In genomic region chr1:22261580-22261979, GRCh38 we compare ENCODE assay signal across 18 cellular contexts.
A peak's percentile ranks its signal among the peaks of the same experiment; 100 is the strongest.
DNase-seq lines count a peak whose midpoint lies in the region; ATAC-seq, FAIRE-seq and TF ChIP-seq lines count a peak whose summit lies in the region.
"Had no signal": no experiment of that assay in that cellular context is flagged by ENCODE, and none has a peak within 500 bp of the region (broad histone marks: within the 10 kb centered on the region; RNA-seq: fewer than 3 reads in every experiment).

No MANE protein-coding gene starts in this region.

- H3K36me3 ChIP-seq in GM23338 (ENCODE audit: insufficient read depth): no peaks in the 10 kb centered on the region
- H3K36me3 ChIP-seq in K562 (ENCODE audit: control insufficient read depth, insufficient read depth, low read length): no peaks in the 10 kb centered on the region
- no peaks in the 10 kb centered on the region for H3K36me3 ChIP-seq in gastrocnemius medialis
- H3K36me3 ChIP-seq: BLaER1, HAP-1 had no signal

- H3K79me2 ChIP-seq in GM23338 (replicated peaks; ENCODE audit: insufficient read depth) (no peaks in the 10 kb centered on the region), K562 (ENCODE audit: control insufficient read depth, insufficient read depth, low read length) (no peaks in the 10 kb centered on the region)

- intact Hi-C loops in K562 (cut with micrococcal nuclease) (no loop called here), MCF 10A (cut with micrococcal nuclease) (no loop called here), gastrocnemius medialis (cut with DNase I; ENCODE audit: low total_unique reads) (no loop called here)

- CTCF ChIA-PET in K562 (lab: Yijun Ruan, JAX; ENCODE audit: low intra/inter-chr PET ratio): no interaction called here
- CTCF ChIA-PET in MCF 10A (lab: Yijun Ruan, JAX): no interaction called here

- H4K20me1 ChIP-seq in GM23338 (replicated peaks; ENCODE audit: insufficient read depth): no peaks in the 10 kb centered on the region
- H4K20me1 ChIP-seq in K562 (replicated peaks; ENCODE audit: control insufficient read depth, insufficient read depth, low read length): peaks cover 10% of the 10 kb centered on the region; the same call in 1 of the 2 replicates
- H4K20me1 ChIP-seq: BLaER1 had no signal

- no peak for TF ChIP-seq EP300 in K562 (IDR thresholded peaks at IDR 0.05; ENCODE audit: low read length)

- H3K36me3 Mint-ChIP-seq in GM23338 (ENCODE audit: low read depth) (no peaks in the 10 kb centered on the region), neural crest cell (ENCODE audit: low read depth) (no peaks in the 10 kb centered on the region), MCF 10A (ENCODE audit: insufficient read depth, unreplicated experiment) (no peaks in the 10 kb centered on the region)
- H3K36me3 Mint-ChIP-seq: CD14-positive monocyte; CD4-positive, alpha-beta memory T cell had no signal

- no peak for ATAC-seq in GM23338
- no peak for ATAC-seq in K562
- ATAC-seq in gastrocnemius medialis: no peak
- ATAC-seq: A549 had no signal

- peaks cover 66% of the 10 kb centered on the region for H3K4me1 Mint-ChIP-seq in GM23338
- H3K4me1 Mint-ChIP-seq in neural crest cell: peaks cover 23% of the 10 kb centered on the region
- no peaks in the 10 kb centered on the region for H3K4me1 Mint-ChIP-seq in MCF 10A (ENCODE audit: insufficient read depth, unreplicated experiment)
- H3K4me1 Mint-ChIP-seq: CD14-positive monocyte had no signal

- H3K27ac ChIP-seq in GM23338 (ENCODE audit: low read depth) (no peak overlapping the region), K562 (ENCODE audit: extremely low read depth, low read depth, low read length) (no peak overlapping the region), gastrocnemius medialis (no peak overlapping the region)
- H3K27ac ChIP-seq: 22Rv1, HL-60 had no signal

- H3K4me2 ChIP-seq in GM23338 (no peak overlapping the region), K562 (ENCODE audit: insufficient read depth, low read length) (no peak overlapping the region)

- H3K9me1 ChIP-seq in K562 (ENCODE audit: control insufficient read depth, insufficient read depth, low read length): no peaks in the 10 kb centered on the region

- FAIRE-seq in K562 (lab: Jason Lieb, UNC): no peak
- FAIRE-seq: A549 had no signal

- H2AFZ ChIP-seq in GM23338 (no peak overlapping the region), K562 (ENCODE audit: low read depth, low read length) (no peak overlapping the region)

- POLR2A ChIA-PET in K562 (lab: Yijun Ruan, JAX): no interaction called here
- POLR2A ChIA-PET in MCF 10A (lab: Yijun Ruan, JAX): no interaction called here

- DNase-seq in NCI-H1436 (lab: John Stamatoyannopoulos, UW) (peak; percentile 67), NCI-H1436 treated with DMSO at 0.1 percent for 48 hours (lab: John Stamatoyannopoulos, UW) (no peak), GM23338 (ENCODE audit: low spot score) (no peak), K562 (ENCODE audit: extremely low read depth in 1 of 4, low spot score in 3 of 4) (no peak), neural crest cell (ENCODE audit: low read depth, low spot score) (no peak), MCF 10A (ENCODE audit: unreplicated experiment) (no peak), gastrocnemius medialis (no peak)
- no peak for DNase-seq in stimulated activated CD4-positive, alpha-beta T cell treated with anti-CD3 and anti-CD28 coated beads, Interleukin-2, amount 100 ng/mL, for 48 hours
- DNase-seq: CD4-positive, alpha-beta memory T cell; DMS79 treated with DMSO at 0.1 percent for 48 hours; GF-D8; IMR-90 had no signal

- H3K4me3 Mint-ChIP-seq in GM23338 (no peak overlapping the region), neural crest cell (no peak overlapping the region), MCF 10A (ENCODE audit: unreplicated experiment) (no peak overlapping the region)
- H3K4me3 Mint-ChIP-seq: CD14-positive monocyte had no signal

- H3F3A ChIP-seq in GM23338 (replicated peaks; ENCODE audit: low read depth): no peaks in the 10 kb centered on the region

- in situ Hi-C loops in K562 (cut with MboI) (no loop called here), gastrocnemius medialis (cut with MboI; ENCODE audit: low sequenced_read_pairs in 4 of 4) (no loop called here)

- H3K9me3 Mint-ChIP-seq in GM23338 (no peaks in the 10 kb centered on the region; the same call in 2 of the 3 replicates), neural crest cell (no peaks in the 10 kb centered on the region), MCF 10A (ENCODE audit: unreplicated experiment) (no peaks in the 10 kb centered on the region)
- H3K9me3 Mint-ChIP-seq: CD14-positive monocyte; CD4-positive, alpha-beta memory T cell had no signal

- H3K27ac Mint-ChIP-seq in GM23338: peak overlapping the region; percentile 42; the same call in 1 of the 2 replicates
- H3K27ac Mint-ChIP-seq in neural crest cell (ENCODE audit: unreplicated experiment): peak overlapping the region; percentile 81
- no peak overlapping the region for H3K27ac Mint-ChIP-seq in MCF 10A (ENCODE audit: low read depth, unreplicated experiment)
- H3K27ac Mint-ChIP-seq: CD4-positive, alpha-beta memory T cell had no signal

- H3K27me3 Mint-ChIP-seq in GM23338 (ENCODE audit: insufficient read depth, low read depth, poor library complexity) (peaks cover 22% of the 10 kb centered on the region), neural crest cell (ENCODE audit: low read depth) (peaks cover 13% of the 10 kb centered on the region), MCF 10A (ENCODE audit: insufficient read depth, unreplicated experiment) (peaks cover 50% of the 10 kb centered on the region)

- H3K9me2 ChIP-seq in GM23338 (ENCODE audit: insufficient read depth): no peaks in the 10 kb centered on the region

- peaks cover 41% of the 10 kb centered on the region for H3K4me1 ChIP-seq in GM23338 (ENCODE audit: insufficient read depth)
- H3K4me1 ChIP-seq in K562 (replicated peaks in 1 of 2; ENCODE audit: control insufficient read depth in 2 of 2, insufficient read depth in 2 of 2, low read length in 2 of 2): peaks cover 0 to 13% of the 10 kb centered on the region in 2 experiments; a peak in 1 of 5 replicates
- no peaks in the 10 kb centered on the region for H3K4me1 ChIP-seq in gastrocnemius medialis
- H3K4me1 ChIP-seq: HAP-1 had no signal

- no peak for TF ChIP-seq CTCF in GM23338 (conservative IDR thresholded peaks at IDR 0.05; ENCODE audit: low read depth in 2 of 2)
- no peak for TF ChIP-seq CTCF in K562 (IDR thresholded peaks at IDR 0.05 in 2 of 3, conservative IDR thresholded peaks at IDR 0.05 in 1 of 3; ENCODE audit: insufficient read depth in 2 of 3, low read depth in 1 of 3, low read length in 3 of 3)
- TF ChIP-seq CTCF in neural crest cell (conservative IDR thresholded peaks at IDR 0.05): no peak
- TF ChIP-seq CTCF in MCF 10A (IDR thresholded peaks at IDR 0.05; ENCODE audit: unreplicated experiment): no peak
- TF ChIP-seq CTCF in gastrocnemius medialis (IDR thresholded peaks at IDR 0.05 in 4 of 5, conservative IDR thresholded peaks at IDR 0.05 in 1 of 5): no peak

- H3K4me3 ChIP-seq in GM23338 (no peak overlapping the region), K562 (no peak overlapping the region), gastrocnemius medialis (no peak overlapping the region)
- H3K4me3 ChIP-seq: A549, BLaER1, HAP-1 had no signal

- BruUV-seq in K562 (replicated peaks; lab: Mats Ljungman, UMichigan) (no TSS peak), MCF 10A (replicated peaks; lab: Mats Ljungman, UMichigan) (no TSS peak)

- TF ChIP-seq RAD21 in K562 (CRISPR knock-in tag; conservative IDR thresholded peaks at IDR 0.05 in 1 of 2, IDR thresholded peaks at IDR 0.05 in 1 of 2): no peak

- no peak overlapping the region for H3K9ac ChIP-seq in K562 (ENCODE audit: insufficient read depth in 1 of 2, low read depth in 2 of 2, low read length in 2 of 2)
- H3K9ac ChIP-seq: BLaER1 had no signal

- no peak for TF ChIP-seq POLR2A in K562 (conservative IDR thresholded peaks at IDR 0.05)
- no peak for TF ChIP-seq POLR2A in gastrocnemius medialis (IDR thresholded peaks at IDR 0.05)

- no peaks in the 10 kb centered on the region for H3K27me3 ChIP-seq in GM23338 (ENCODE audit: insufficient read depth)
- H3K27me3 ChIP-seq in K562 (ENCODE audit: control insufficient read depth in 2 of 2, insufficient read depth in 2 of 2, low read length in 2 of 2): peaks cover 55 to 93% of the 10 kb centered on the region in 2 experiments
- H3K27me3 ChIP-seq in gastrocnemius medialis: peaks cover 0 to 11% (median 0%) of the 10 kb centered on the region in 3 donors
- H3K27me3 ChIP-seq: BLaER1 had no signal

- H3K9me3 ChIP-seq in K562 (replicated peaks; ENCODE audit: control insufficient read depth, insufficient read depth, low read depth, low read length): no peaks in the 10 kb centered on the region
- no peaks in the 10 kb centered on the region for H3K9me3 ChIP-seq in gastrocnemius medialis
- H3K9me3 ChIP-seq: A549, BLaER1, HAP-1 had no signal

- WGBS in K562 (ENCODE audit: insufficient coverage, low coverage, missing lambda C conversion rate): 6% methylated on average over 7 of the region's 7 CpGs

TF ChIP-seq in GM23338, 12 proteins besides CTCF, POLR2A, EP300 and RAD21 (continues in another document):
- no peak for TF ChIP-seq POLR2AphosphoS5 (IDR thresholded peaks at IDR 0.05; ENCODE audit: low read depth)

TF ChIP-seq in K562, 482 proteins besides CTCF, POLR2A, EP300 and RAD21:
- no peak for TF ChIP-seq ZBTB17 (CRISPR knock-in tag; IDR thresholded peaks at IDR 0.05)
- no peak for TF ChIP-seq KDM4B (IDR thresholded peaks at IDR 0.05; ENCODE audit: borderline replicate concordance in 2 of 2, low read depth in 1 of 2)
- TF ChIP-seq ZFP36 (IDR thresholded peaks at IDR 0.05; ENCODE audit: low read depth, low read length, partially characterized antibody): peak; percentile 60
